11 cellular contexts compared by ENCODE assay signal in genomic region chr12:117033382-117034045, GRCh38.
A peak's percentile ranks its signal among the peaks of the same experiment; 100 is the strongest.
DNase-seq lines count a peak whose midpoint lies in the region; ATAC-seq and TF ChIP-seq lines count a peak whose summit lies in the region.
"Had no signal": no experiment of that assay in that cellular context is flagged by ENCODE, and none has a peak within 500 bp of the region (broad histone marks: within the 10 kb centered on the region; RNA-seq: fewer than 3 reads in every experiment).

No MANE protein-coding gene starts in this region.

- DNase-seq in LNCaP clone FGC (ENCODE audit: low read depth) (peak; percentile 52), NCI-H526 (lab: John Stamatoyannopoulos, UW) (peak; percentile 40 to 74), Right ventricle myocardium superior (peak; percentile 48), posterior vena cava (ENCODE audit: low spot score) (no peak), NCI-H146 (lab: John Stamatoyannopoulos, UW) (no peak)
- no peak for DNase-seq in activated CD4-positive, alpha-beta T cell treated with anti-CD3 and anti-CD28 coated beads for 36 hours
- DNase-seq: T-helper 9 cell had no signal

- no peak overlapping the region for H3K9ac ChIP-seq in rectal smooth muscle tissue (ENCODE audit: low read length)

- peak; percentile 58 for ATAC-seq in Right ventricle myocardium superior (ENCODE audit: poor library complexity)
- ATAC-seq in activated CD4-positive, alpha-beta T cell treated with anti-CD3 and anti-CD28 coated beads for 36 hours: no peak
- no peak for ATAC-seq in HG03571 (IDR thresholded peaks at IDR 0.05; ENCODE audit: unreplicated experiment)

- no peaks in the 10 kb centered on the region for H3K4me1 Mint-ChIP-seq in activated CD4-positive, alpha-beta T cell treated with anti-CD3 and anti-CD28 coated beads for 36 hours

- TF ChIP-seq CTCF in LNCaP clone FGC (IDR thresholded peaks at IDR 0.05; ENCODE audit: control insufficient read depth, extremely low read depth, insufficient read depth): peak; percentile 28; the same call in 1 of the 2 replicates

- H3K27me3 Mint-ChIP-seq in activated CD4-positive, alpha-beta T cell treated with anti-CD3 and anti-CD28 coated beads for 36 hours: no peaks in the 10 kb centered on the region

- no peak overlapping the region for H3K27ac Mint-ChIP-seq in activated CD4-positive, alpha-beta T cell treated with anti-CD3 and anti-CD28 coated beads for 36 hours

- H3K36me3 Mint-ChIP-seq in activated CD4-positive, alpha-beta T cell treated with anti-CD3 and anti-CD28 coated beads for 36 hours (ENCODE audit: low read depth): no peaks in the 10 kb centered on the region

- peaks cover 4% of the 10 kb centered on the region for H3K27me3 ChIP-seq in rectal smooth muscle tissue (ENCODE audit: control insufficient read depth, insufficient read depth, low read length)

- POLR2A ChIA-PET in activated CD4-positive, alpha-beta T cell treated with anti-CD3 and anti-CD28 coated beads for 36 hours (lab: Charles Lee): interaction anchor here (0.7 kb wide), 1 partner anchor 22 kb away, joined by 3 read pairs; no protein-coding TSS in a partner anchor

- H3K9me3 Mint-ChIP-seq in activated CD4-positive, alpha-beta T cell treated with anti-CD3 and anti-CD28 coated beads for 36 hours (ENCODE audit: low read depth): no peaks in the 10 kb centered on the region

- no peak overlapping the region for H3K4me3 Mint-ChIP-seq in activated CD4-positive, alpha-beta T cell treated with anti-CD3 and anti-CD28 coated beads for 36 hours

- H3K27ac ChIP-seq in rectal smooth muscle tissue (ENCODE audit: low read depth, low read length): no peak overlapping the region
- H3K27ac ChIP-seq: epithelial cell of prostate, neutrophil had no signal

- intact Hi-C loops in Right ventricle myocardium superior (cut with DNase I): loop anchor here (5.0 kb wide), 1 partner anchor 64 kb away; the partner anchor contains the start of gene TESC
- intact Hi-C loops in activated CD4-positive, alpha-beta T cell treated with anti-CD3 and anti-CD28 coated beads for 36 hours (cut with DNase I, micrococcal nuclease): no loop called here
- intact Hi-C loops in posterior vena cava (cut with DNase I): loop anchor here in 1 of 2 donors (10.0 kb wide), 1 partner anchor 91 kb away; no protein-coding TSS in a partner anchor

- H3K4me1 ChIP-seq in rectal smooth muscle tissue (ENCODE audit: control insufficient read depth, insufficient read depth, low read length): peaks cover 5% of the 10 kb centered on the region

- CTCF ChIA-PET in activated CD4-positive, alpha-beta T cell treated with anti-CD3 and anti-CD28 coated beads for 36 hours (lab: Charles Lee): interaction anchor here (0.7 kb wide), 1 partner anchor 531 kb away, joined by 3 read pairs; no protein-coding TSS in a partner anchor

- H3K4me3 ChIP-seq in LNCaP clone FGC (ENCODE audit: low read depth, low read length) (no peak overlapping the region), rectal smooth muscle tissue (ENCODE audit: low read length) (peak overlapping the region; percentile 15)

- H3K36me3 ChIP-seq in rectal smooth muscle tissue (ENCODE audit: control insufficient read depth, insufficient read depth, low read length): no peaks in the 10 kb centered on the region

Comparison
In these comparisons a context has a peak if more than half of its experiments do, and no peak if none do; other contexts are left out.
1. DNase-seq: peak in LNCaP clone FGC (single experiment), NCI-H526 (2 of 2) and Right ventricle myocardium superior (single experiment); none in activated CD4-positive, alpha-beta T cell treated with anti-CD3 and anti-CD28 coated beads for 36 hours (single experiment), posterior vena cava (single experiment) and NCI-H146 (single experiment).